In the genomic region with DNA sequence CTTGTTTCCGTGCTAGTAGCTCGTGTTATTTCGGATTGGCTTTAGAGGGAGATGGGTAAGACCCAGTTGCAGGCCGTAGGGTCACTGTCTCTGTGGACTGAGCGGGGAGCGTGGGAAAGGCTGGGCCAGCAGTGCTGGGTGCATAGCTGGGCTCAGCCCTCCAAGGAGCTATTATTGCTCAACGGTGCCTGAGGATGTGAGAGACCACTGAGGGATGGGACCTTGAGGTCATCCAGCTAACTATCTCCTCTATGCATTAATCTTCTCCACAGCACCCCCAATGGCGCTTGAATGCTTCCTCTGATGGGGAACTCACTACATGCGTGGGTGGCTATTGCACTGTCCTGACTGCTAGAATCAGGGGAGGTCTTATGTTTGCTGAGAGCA, we compare ENCODE assay signal across 19 cellular contexts.
A peak's percentile ranks its signal among the peaks of the same experiment; 100 is the strongest.
DNase-seq lines count a peak whose midpoint lies in the region; ATAC-seq and TF ChIP-seq lines count a peak whose summit lies in the region.
"Had no signal": no experiment of that assay in that cellular context is flagged by ENCODE, and none has a peak within 500 bp of the region (broad histone marks: within the 10 kb centered on the region; RNA-seq: fewer than 3 reads in every experiment).

No MANE protein-coding gene starts in this region.

- H3K27me3 ChIP-seq in colonic mucosa (no peaks in the 10 kb centered on the region), left lung (no peaks in the 10 kb centered on the region), stomach (peaks cover 0 to 15% (median 0%) of the 10 kb centered on the region in 3 donors)
- H3K27me3 ChIP-seq: upper lobe of left lung had no signal

- H3K9me3 ChIP-seq in colonic mucosa (no peaks in the 10 kb centered on the region), left lung (no peaks in the 10 kb centered on the region), stomach (no peaks in the 10 kb centered on the region)
- H3K9me3 ChIP-seq: spleen, upper lobe of left lung had no signal

- H3K4me3 ChIP-seq in colonic mucosa (no peak overlapping the region), left lung (no peak overlapping the region), stomach (no peak overlapping the region)
- H3K4me3 ChIP-seq: spleen, upper lobe of left lung had no signal

- ATAC-seq in Right ventricle myocardium inferior (peak; percentile 31), left ventricle myocardium superior (no peak), left lung (peak; percentile 19), HG03175 (IDR thresholded peaks at IDR 0.05; ENCODE audit: unreplicated experiment) (no peak)
- ATAC-seq: natural killer cell, T-helper 17 cell had no signal

- TF ChIP-seq CTCF in colonic mucosa (IDR thresholded peaks at IDR 0.05), result no peak
- TF ChIP-seq CTCF in left lung (IDR thresholded peaks at IDR 0.05), result no peak
- no peak for TF ChIP-seq CTCF in stomach (IDR thresholded peaks at IDR 0.05)

- peak overlapping the region; percentile 36 for H3K27ac ChIP-seq in colonic mucosa
- peak overlapping the region in 1 of 2 donors; percentile 46 for H3K27ac ChIP-seq in left lung
- peak overlapping the region; percentile 11 to 68 (median 41) for H3K27ac ChIP-seq in stomach
- H3K27ac ChIP-seq: spleen had no signal

- peak overlapping the region in 1 of 2 donors; percentile 43 for H3K9ac ChIP-seq in colonic mucosa (ENCODE audit: low read depth in 2 of 2, low read length in 2 of 2)

- H3K36me3 ChIP-seq in colonic mucosa (no peaks in the 10 kb centered on the region), left lung (no peaks in the 10 kb centered on the region), stomach (no peaks in the 10 kb centered on the region)
- H3K36me3 ChIP-seq: spleen, upper lobe of left lung had no signal

- DNase-seq in Right ventricle myocardium inferior (ENCODE audit: missing footprints) (no peak), left ventricle myocardium superior (no peak), colonic mucosa (no peak), left lung (no peak), stomach (no peak), mucosa of gallbladder (ENCODE audit: low spot score) (no peak), DMS79 (lab: John Stamatoyannopoulos, UW) (no peak)
- DNase-seq: 8988T; activated CD4-positive, CD25-positive, alpha-beta regulatory T cell; activated CD8-positive, alpha-beta memory T cell treated with anti-CD3 and anti-CD28 coated beads for 24 hours; activated naive CD8-positive, alpha-beta T cell treated with anti-CD3 and anti-CD28 coated beads for 36 hours; natural killer cell; NCI-H1694; NCI-H510A treated with DMSO at 0.1 percent for 48 hours; SHP77 treated with DMSO at 0.1 percent for 48 hours; spleen; T-helper 17 cell had no signal

- H3K4me1 ChIP-seq in colonic mucosa, result no peaks in the 10 kb centered on the region
- H3K4me1 ChIP-seq in left lung, result no peaks in the 10 kb centered on the region
- H3K4me1 ChIP-seq in stomach, result no peaks in the 10 kb centered on the region
- H3K4me1 ChIP-seq: upper lobe of left lung had no signal

- intact Hi-C loops in Right ventricle myocardium inferior (cut with DNase I) (no loop called here), left ventricle myocardium superior (cut with micrococcal nuclease) (no loop called here), colonic mucosa (cut with DNase I) (no loop called here), left lung (cut with DNase I) (no loop called here), stomach (cut with DNase I; ENCODE audit: low total_unique reads) (no loop called here)

- WGBS in stomach, 5 donors, result 70 to 82% (median 79%) methylated on average over 9 of the region's 9 CpGs

- TF ChIP-seq POLR2A in stomach (IDR thresholded peaks at IDR 0.05), result no peak

- TF ChIP-seq EP300 in stomach (IDR thresholded peaks at IDR 0.05), result no peak

Comparison
In these comparisons a context has a peak if more than half of its experiments do, and no peak if none do; other contexts are left out.
1. ATAC-seq: peak in Right ventricle myocardium inferior (single experiment) and left lung (single experiment); none in left ventricle myocardium superior (single experiment) and HG03175 (single experiment).